ENCODE assay signal across 8 cellular contexts in the genomic region with DNA sequence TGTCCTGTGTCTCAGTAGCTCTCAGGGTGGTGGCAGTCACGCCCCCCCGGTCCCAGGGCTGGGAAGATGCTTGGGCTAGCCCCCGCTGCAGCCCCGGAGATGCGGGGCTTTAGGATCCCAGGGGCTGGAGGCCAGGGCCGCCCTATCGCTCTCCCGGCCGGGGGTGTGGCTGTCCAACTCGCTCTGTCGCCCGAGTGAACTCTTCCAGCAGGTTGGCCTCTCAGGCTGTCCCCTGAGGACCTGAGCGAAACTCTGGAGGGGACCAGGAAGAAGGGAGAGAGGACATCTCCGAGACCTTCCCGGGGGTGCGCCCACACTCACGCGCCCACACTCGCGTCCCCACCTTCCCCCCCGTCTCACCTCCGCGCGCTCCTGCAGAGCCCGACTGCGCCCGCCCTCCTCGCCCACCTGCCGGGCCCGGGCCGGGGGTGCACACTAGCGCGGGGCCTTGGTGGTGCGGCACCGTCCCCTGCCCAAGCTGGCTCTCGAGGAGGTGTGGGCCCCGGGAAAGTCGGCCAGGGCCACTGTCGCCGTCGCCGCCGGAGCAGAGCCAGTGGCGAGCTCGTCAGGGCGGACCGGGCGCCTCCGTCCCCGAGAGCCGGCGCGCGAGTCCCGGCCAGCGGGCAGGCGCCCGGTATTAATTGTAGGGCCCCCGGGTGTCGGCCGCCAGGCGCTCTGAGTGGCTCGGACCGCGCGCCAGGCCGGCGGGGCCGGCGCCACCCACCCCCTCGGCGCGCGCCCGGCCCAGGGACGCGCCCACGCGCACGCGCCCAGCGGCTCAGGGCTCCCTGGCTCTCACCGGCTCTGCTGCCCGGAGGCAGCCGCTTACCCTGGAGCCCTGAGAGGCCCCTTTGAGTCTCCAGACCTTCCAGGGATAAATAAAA.
DNase-seq lines count a peak whose midpoint lies in the region; ATAC-seq and TF ChIP-seq lines count a peak whose summit lies in the region.

No MANE protein-coding gene starts in this region.

- H3K27me3 ChIP-seq in BLaER1 (peaks cover 30% of the 10 kb centered on the region), HUES6 (ENCODE audit: control insufficient read depth, insufficient read depth, low read length) (peaks cover 26% of the 10 kb centered on the region), duodenal mucosa (ENCODE audit: control insufficient read depth in 1 of 2, insufficient read depth in 2 of 2, low read length in 2 of 2) (no peaks in the 10 kb centered on the region), right lobe of liver (no peaks in the 10 kb centered on the region)

- H3K9ac ChIP-seq in BLaER1, result peak overlapping the region; percentile 81; the same call in 1 of the 2 replicates
- H3K9ac ChIP-seq in HUES6 (ENCODE audit: low read length), result peak overlapping the region; percentile 82
- H3K9ac ChIP-seq in duodenal mucosa (ENCODE audit: low read depth in 1 of 2, low read length in 2 of 2), result peak overlapping the region; percentile 72 to 74

- peaks cover 35% of the 10 kb centered on the region for H3K4me1 ChIP-seq in BLaER1
- H3K4me1 ChIP-seq in HUES6 (ENCODE audit: control insufficient read depth, insufficient read depth, low read length), result peaks cover 30% of the 10 kb centered on the region
- H3K4me1 ChIP-seq in duodenal mucosa (ENCODE audit: control insufficient read depth in 1 of 2, insufficient read depth in 2 of 2, low read length in 2 of 2), result peaks cover 11 to 20% of the 10 kb centered on the region in 2 donors
- H3K4me1 ChIP-seq in right lobe of liver, result peaks cover 0 to 10% (median 4%) of the 10 kb centered on the region in 4 donors

- peak; percentile 77 to 79 (median 79) for DNase-seq in right lobe of liver
- DNase-seq in stimulated activated CD8-positive, alpha-beta memory T cell treated with anti-CD3 and anti-CD28 coated beads, Interleukin-4, amount 100 ng/mL, for 48 hours, result peak; percentile 49

- intact Hi-C loops in right lobe of liver (cut with DNase I), result no loop called here

- TF ChIP-seq CTCF in WI38 (IDR thresholded peaks at IDR 0.05; ENCODE audit: low read depth, low read length) (no peak), right lobe of liver (IDR thresholded peaks at IDR 0.05) (peak in 1 of 4 donors; percentile 24)

- peak overlapping the region; percentile 99 for H3K4me2 ChIP-seq in BLaER1

- TF ChIP-seq POLR2A in right lobe of liver (IDR thresholded peaks at IDR 0.05), result peak; percentile 83

- WGBS in right lobe of liver (ENCODE audit: insufficient coverage, low coverage, low lambda C conversion rate, missing lambda C conversion rate), result no CpG with 5 or more reads among the region's 85 CpGs

- ATAC-seq in right lobe of liver (peak; percentile 66 to 80 (median 74)), HG03442 (IDR thresholded peaks at IDR 0.05; ENCODE audit: unreplicated experiment) (no peak), GM19452 (IDR thresholded peaks at IDR 0.05; ENCODE audit: unreplicated experiment) (no peak)

- H3K9me3 ChIP-seq in BLaER1, result no peaks in the 10 kb centered on the region
- no peaks in the 10 kb centered on the region for H3K9me3 ChIP-seq in HUES6 (ENCODE audit: control insufficient read depth, insufficient read depth, low read depth, low read length)
- no peaks in the 10 kb centered on the region for H3K9me3 ChIP-seq in duodenal mucosa (ENCODE audit: control insufficient read depth in 1 of 2, low read length in 2 of 2)
- no peaks in the 10 kb centered on the region for H3K9me3 ChIP-seq in right lobe of liver

- H3K36me3 ChIP-seq in BLaER1, result no peaks in the 10 kb centered on the region
- no peaks in the 10 kb centered on the region for H3K36me3 ChIP-seq in HUES6 (ENCODE audit: control insufficient read depth, insufficient read depth, low read length)
- no peaks in the 10 kb centered on the region for H3K36me3 ChIP-seq in duodenal mucosa (ENCODE audit: control insufficient read depth in 1 of 2, insufficient read depth in 2 of 2, low read length in 2 of 2)
- no peaks in the 10 kb centered on the region for H3K36me3 ChIP-seq in right lobe of liver

- H3K27ac ChIP-seq in BLaER1, result no peak overlapping the region
- peak overlapping the region; percentile 18; the same call in 1 of the 2 replicates for H3K27ac ChIP-seq in HUES6 (ENCODE audit: low read depth, low read length)
- peak overlapping the region; percentile 80 for H3K27ac ChIP-seq in duodenal mucosa (ENCODE audit: low read depth, low read length)
- H3K27ac ChIP-seq in right lobe of liver, result peak overlapping the region; percentile 91 to 97 (median 91)

- peaks cover 29% of the 10 kb centered on the region for H4K20me1 ChIP-seq in BLaER1

- H3K4me3 ChIP-seq in BLaER1 (peak overlapping the region; percentile 78), HUES6 (ENCODE audit: low read depth, low read length) (peak overlapping the region; percentile 87), WI38 (ENCODE audit: low read depth, low read length) (peak overlapping the region; percentile 86), duodenal mucosa (ENCODE audit: low read depth in 1 of 2, low read length in 2 of 2) (peak overlapping the region; percentile 74 to 75), right lobe of liver (peak overlapping the region; percentile 79 to 88 (median 86))

Comparison
In these comparisons a context has a peak if more than half of its experiments do, and no peak if none do; other contexts are left out.
1. ATAC-seq: peak in right lobe of liver (4 of 4); none in HG03442 (single experiment) and GM19452 (single experiment).
2. Peak in every context shown above with its lines, with median percentiles within 50 percentile points of each other: H3K4me3 ChIP-seq and H3K9ac ChIP-seq.